ENCODE assay signal across 2 cellular contexts in the genomic region with DNA sequence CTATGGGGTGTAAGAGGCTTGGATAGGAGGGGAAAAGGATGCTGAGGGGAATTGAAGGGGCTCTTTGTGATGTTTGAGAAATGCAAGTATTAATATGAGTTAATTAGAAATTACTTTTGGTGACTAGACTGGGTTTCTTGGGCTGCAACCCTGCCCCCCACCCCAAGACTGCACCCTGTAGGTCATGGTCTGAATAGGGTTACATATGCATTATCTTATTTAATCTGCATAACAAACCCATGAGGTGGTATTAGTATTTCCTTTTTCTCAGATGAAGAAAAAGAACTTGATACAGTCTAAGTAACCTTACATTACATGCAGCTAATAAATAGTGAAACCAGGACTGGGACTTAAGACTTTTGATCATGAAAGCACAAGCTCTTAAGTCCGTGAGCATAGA.
TF ChIP-seq lines count a peak whose summit lies in the region.

No MANE protein-coding gene starts in this region.

TF ChIP-seq in IMR-90, 13 proteins besides CTCF, POLR2A, EP300 and RAD21:
- no peak for TF ChIP-seq SMC3 (IDR thresholded peaks at IDR 0.05; ENCODE audit: low read depth, low read length)
- TF ChIP-seq CHD1 (IDR thresholded peaks at IDR 0.05; ENCODE audit: low read depth, low read length), result no peak
- TF ChIP-seq CEBPB (IDR thresholded peaks at IDR 0.05; ENCODE audit: low read depth, low read length), result no peak
- no peak for TF ChIP-seq MAZ (IDR thresholded peaks at IDR 0.05; ENCODE audit: borderline replicate concordance, low read depth, low read length)
- TF ChIP-seq, protein P1, sequence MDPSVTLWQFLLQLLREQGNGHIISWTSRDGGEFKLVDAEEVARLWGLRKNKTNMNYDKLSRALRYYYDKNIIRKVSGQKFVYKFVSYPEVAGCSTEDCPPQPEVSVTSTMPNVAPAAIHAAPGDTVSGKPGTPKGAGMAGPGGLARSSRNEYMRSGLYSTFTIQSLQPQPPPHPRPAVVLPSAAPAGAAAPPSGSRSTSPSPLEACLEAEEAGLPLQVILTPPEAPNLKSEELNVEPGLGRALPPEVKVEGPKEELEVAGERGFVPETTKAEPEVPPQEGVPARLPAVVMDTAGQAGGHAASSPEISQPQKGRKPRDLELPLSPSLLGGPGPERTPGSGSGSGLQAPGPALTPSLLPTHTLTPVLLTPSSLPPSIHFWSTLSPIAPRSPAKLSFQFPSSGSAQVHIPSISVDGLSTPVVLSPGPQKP (IDR thresholded peaks at IDR 0.05; ENCODE audit: borderline replicate concordance, low read depth, low read length), result no peak
- no peak for TF ChIP-seq RFX5 (IDR thresholded peaks at IDR 0.05; ENCODE audit: low read depth, low read length)

TF ChIP-seq in GM12891, 5 proteins besides CTCF, POLR2A, EP300 and RAD21:
- TF ChIP-seq SPI1 (IDR thresholded peaks at IDR 0.05; ENCODE audit: low read depth, low read length), result no peak
- TF ChIP-seq PAX5 (IDR thresholded peaks at IDR 0.05; ENCODE audit: insufficient read depth, low read length, severe bottlenecking), result no peak
- no peak for TF ChIP-seq TAF1 (IDR thresholded peaks at IDR 0.05; ENCODE audit: low read depth, low read length)
- TF ChIP-seq POLR2AphosphoS5 (IDR thresholded peaks at IDR 0.05; ENCODE audit: low read depth, low read length), result no peak
- no peak for TF ChIP-seq POU2F2 (IDR thresholded peaks at IDR 0.05; ENCODE audit: low read depth, low read length)
